Comparison of ENCODE assay signal across 8 cellular contexts in genomic region chr6:52663120-52663934, GRCh38. TPM values are rescaled to one million over a fixed set of nuclear protein-coding genes. Genes with fewer than 3 reads are reported as not detected.
A peak's percentile ranks its signal among the peaks of the same experiment; 100 is the strongest.
DNase-seq lines count a peak whose midpoint lies in the region; ATAC-seq and TF ChIP-seq lines count a peak whose summit lies in the region.

No MANE protein-coding gene starts in this region.

- peak; percentile 99 to 100 for TF ChIP-seq RAD21 in liver (IDR thresholded peaks at IDR 0.05)

- no peaks in the 10 kb centered on the region for H3K27me3 ChIP-seq in liver (ENCODE audit: control insufficient read depth in 4 of 4, insufficient read depth in 4 of 4, low read length in 3 of 4)

- H3K9me3 ChIP-seq in liver (ENCODE audit: control insufficient read depth in 4 of 4, low read length in 3 of 4) = no peaks in the 10 kb centered on the region

- peaks cover 0 to 3% (median under 1%) of the 10 kb centered on the region in 4 donors for H3K36me3 ChIP-seq in liver (ENCODE audit: control insufficient read depth in 4 of 4, insufficient read depth in 3 of 4, low read depth in 1 of 4, low read length in 3 of 4)

- peak; percentile 32 for ATAC-seq in HG03060 (IDR thresholded peaks at IDR 0.05; ENCODE audit: low read depth, unreplicated experiment)

- H3K4me3 ChIP-seq in liver (ENCODE audit: low read depth in 1 of 3, low read length in 3 of 3) = peak overlapping the region; percentile 66 to 91 (median 85)

- peak; percentile 96 for TF ChIP-seq CTCF in liver (IDR thresholded peaks at IDR 0.05; ENCODE audit: low read depth, low read length, missing input control)

- WGBS in liver = 12% methylated on average over 12 of the region's 12 CpGs

- peak overlapping the region; percentile 59 to 81 for H3K27ac ChIP-seq in liver (ENCODE audit: low read depth in 1 of 2, low read length in 2 of 2)

- peaks cover 2 to 46% (median 29%) of the 10 kb centered on the region in 4 donors for H3K4me1 ChIP-seq in liver (ENCODE audit: control insufficient read depth in 4 of 4, insufficient read depth in 4 of 4, low read length in 3 of 4)

- H3K9ac ChIP-seq in liver (ENCODE audit: low read depth in 1 of 2, low read length in 2 of 2) = peak overlapping the region; percentile 48 to 54

- peak; percentile 55 for DNase-seq in activated gamma-delta T cell treated with Interleukin-2 at 50 U/mL for 16 hours
- DNase-seq in activated gamma-delta T cell (lab: John Stamatoyannopoulos, UW) = no peak
- DNase-seq in NCI-H2227 (lab: John Stamatoyannopoulos, UW; ENCODE audit: unreplicated experiment) = peak; percentile 52
- peak; percentile 8 to 21 (median 14) for DNase-seq in activated CD4-positive, CD25-positive, alpha-beta regulatory T cell (lab: John Stamatoyannopoulos, UW)
- DNase-seq in dedifferentiated amniotic fluid mesenchymal stem cell (ENCODE audit: extremely low spot score) = peak; percentile 79
- DNase-seq in stimulated activated CD4-positive, alpha-beta T cell treated with anti-CD3 and anti-CD28 coated beads, TNF-alpha, amount 100 ng/mL, for 48 hours (ENCODE audit: low read depth in 3 of 3) = peak; percentile 24 to 42 (median 39)

TF ChIP-seq in liver, 16 proteins besides CTCF, POLR2A, EP300 and RAD21:
- TF ChIP-seq EGR1 (IDR thresholded peaks at IDR 0.05; ENCODE audit: low read depth in 2 of 2) = no peak
- TF ChIP-seq, protein P1, sequence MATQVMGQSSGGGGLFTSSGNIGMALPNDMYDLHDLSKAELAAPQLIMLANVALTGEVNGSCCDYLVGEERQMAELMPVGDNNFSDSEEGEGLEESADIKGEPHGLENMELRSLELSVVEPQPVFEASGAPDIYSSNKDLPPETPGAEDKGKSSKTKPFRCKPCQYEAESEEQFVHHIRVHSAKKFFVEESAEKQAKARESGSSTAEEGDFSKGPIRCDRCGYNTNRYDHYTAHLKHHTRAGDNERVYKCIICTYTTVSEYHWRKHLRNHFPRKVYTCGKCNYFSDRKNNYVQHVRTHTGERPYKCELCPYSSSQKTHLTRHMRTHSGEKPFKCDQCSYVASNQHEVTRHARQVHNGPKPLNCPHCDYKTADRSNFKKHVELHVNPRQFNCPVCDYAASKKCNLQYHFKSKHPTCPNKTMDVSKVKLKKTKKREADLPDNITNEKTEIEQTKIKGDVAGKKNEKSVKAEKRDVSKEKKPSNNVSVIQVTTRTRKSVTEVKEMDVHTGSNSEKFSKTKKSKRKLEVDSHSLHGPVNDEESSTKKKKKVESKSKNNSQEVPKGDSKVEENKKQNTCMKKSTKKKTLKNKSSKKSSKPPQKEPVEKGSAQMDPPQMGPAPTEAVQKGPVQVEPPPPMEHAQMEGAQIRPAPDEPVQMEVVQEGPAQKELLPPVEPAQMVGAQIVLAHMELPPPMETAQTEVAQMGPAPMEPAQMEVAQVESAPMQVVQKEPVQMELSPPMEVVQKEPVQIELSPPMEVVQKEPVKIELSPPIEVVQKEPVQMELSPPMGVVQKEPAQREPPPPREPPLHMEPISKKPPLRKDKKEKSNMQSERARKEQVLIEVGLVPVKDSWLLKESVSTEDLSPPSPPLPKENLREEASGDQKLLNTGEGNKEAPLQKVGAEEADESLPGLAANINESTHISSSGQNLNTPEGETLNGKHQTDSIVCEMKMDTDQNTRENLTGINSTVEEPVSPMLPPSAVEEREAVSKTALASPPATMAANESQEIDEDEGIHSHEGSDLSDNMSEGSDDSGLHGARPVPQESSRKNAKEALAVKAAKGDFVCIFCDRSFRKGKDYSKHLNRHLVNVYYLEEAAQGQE (IDR thresholded peaks at IDR 0.05) = no peak
- TF ChIP-seq FOXA1 (IDR thresholded peaks at IDR 0.05) = no peak
- no peak for TF ChIP-seq YY1 (IDR thresholded peaks at IDR 0.05)
TF ChIP-seq in liver: peak in this region for 0.

RNA-seq across cellular contexts. Expression of gene TMEM14A, which starts 7.6 kb away (rescaled TPM):
- total RNA-seq in liver = 10 to 100 TPM; 15.6 to 22.9 TPM
- polyA plus RNA-seq in liver = 10 to 100 TPM; 23.0 to 63.6 TPM
